9 cellular contexts compared by ENCODE assay signal in the genomic region with DNA sequence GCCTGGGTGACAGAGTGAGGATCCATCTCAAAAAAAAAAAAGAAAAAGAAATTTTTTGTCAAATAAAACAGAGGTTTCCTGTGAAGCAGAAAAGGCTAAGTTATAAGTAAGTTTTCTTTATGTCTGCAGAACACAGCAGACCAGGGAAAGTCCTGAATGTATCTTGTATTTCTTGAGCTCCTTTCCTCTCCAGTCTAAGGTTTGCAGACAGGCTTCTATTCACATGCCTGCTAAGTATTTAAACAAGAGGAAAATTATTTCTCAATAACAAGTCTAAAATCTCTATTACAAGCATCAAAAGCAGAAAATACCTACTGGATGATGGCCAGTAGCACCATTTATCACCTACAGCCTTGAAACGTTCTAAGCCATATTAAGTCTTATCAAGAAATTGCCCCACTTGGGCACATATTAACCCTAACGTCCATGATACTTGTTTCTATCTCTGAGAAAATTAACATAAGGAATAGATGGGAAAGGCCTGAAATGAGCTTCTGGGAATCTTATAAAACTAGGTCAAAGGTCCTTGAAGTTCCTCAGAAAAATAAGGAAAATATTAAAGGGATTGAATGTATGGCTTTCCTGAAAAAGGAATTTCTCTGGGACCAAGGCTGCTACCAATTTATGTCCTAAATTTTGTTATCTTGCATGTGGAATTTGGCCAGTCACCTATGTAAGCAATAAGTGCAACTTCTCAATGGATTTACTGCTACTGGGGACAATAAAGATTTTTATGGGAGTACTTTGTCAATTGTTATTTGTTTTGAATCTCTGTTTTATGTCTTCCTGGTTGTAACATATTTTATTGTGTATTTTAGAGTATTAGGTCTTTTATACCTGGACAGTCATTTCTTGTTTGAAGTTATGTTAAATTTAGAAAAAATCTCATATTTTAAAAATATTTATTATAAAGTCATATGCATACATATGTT. TPM values are rescaled to one million over a fixed set of nuclear protein-coding genes. Genes with fewer than 3 reads are reported as not detected.
"Had no signal": no experiment of that assay in that cellular context is flagged by ENCODE, and none has a peak within 500 bp of the region (broad histone marks: within the 10 kb centered on the region; RNA-seq: fewer than 3 reads in every experiment).

No MANE protein-coding gene starts in this region.

- H3K4me1 Mint-ChIP-seq: GM23338, H9, IgD-negative memory B cell had no signal

- H3K27me3 Mint-ChIP-seq: IgD-negative memory B cell had no signal

- H3K27ac Mint-ChIP-seq: GM23338, H9, IgD-negative memory B cell had no signal

- ATAC-seq: GM23338 had no signal

- FAIRE-seq: H1, H54, HTR-8/SVneo had no signal

- DNase-seq: H9, HCEC 1CT, KBM-7 had no signal

- H3K36me3 Mint-ChIP-seq: IgD-negative memory B cell had no signal

- H3K4me3 Mint-ChIP-seq: GM23338, H9, IgD-negative memory B cell had no signal

- H3K4me3 ChIP-seq: GM23338 had no signal

- H3K9me3 Mint-ChIP-seq: H9 had no signal

RNA-seq across cellular contexts. Expression of a gene that starts 3.0 kb away (rescaled TPM):
- total RNA-seq: GM23338, H1, H9, HT-29 had no signal
- polyA plus RNA-seq: GM23338, H1, IgD-negative memory B cell had no signal

RNA-seq across cellular contexts. Expression of a gene that starts 29.5 kb away (rescaled TPM):
- total RNA-seq: GM23338, H1, H9, HT-29 had no signal
- polyA plus RNA-seq: GM23338, H1, IgD-negative memory B cell had no signal

RNA-seq across cellular contexts. Expression of a gene that starts 42.3 kb away (rescaled TPM):
- total RNA-seq: GM23338, H1, H9, HT-29 had no signal
- polyA plus RNA-seq: GM23338, H1, IgD-negative memory B cell had no signal
